In genomic region chr22:38181453-38182200, GRCh38 we compare ENCODE assay signal across 8 cellular contexts. TPM values are rescaled to one million over a fixed set of nuclear protein-coding genes. Genes with fewer than 3 reads are reported as not detected.
DNase-seq lines count a peak whose midpoint lies in the region; ATAC-seq and TF ChIP-seq lines count a peak whose summit lies in the region.

A gene with protein sequence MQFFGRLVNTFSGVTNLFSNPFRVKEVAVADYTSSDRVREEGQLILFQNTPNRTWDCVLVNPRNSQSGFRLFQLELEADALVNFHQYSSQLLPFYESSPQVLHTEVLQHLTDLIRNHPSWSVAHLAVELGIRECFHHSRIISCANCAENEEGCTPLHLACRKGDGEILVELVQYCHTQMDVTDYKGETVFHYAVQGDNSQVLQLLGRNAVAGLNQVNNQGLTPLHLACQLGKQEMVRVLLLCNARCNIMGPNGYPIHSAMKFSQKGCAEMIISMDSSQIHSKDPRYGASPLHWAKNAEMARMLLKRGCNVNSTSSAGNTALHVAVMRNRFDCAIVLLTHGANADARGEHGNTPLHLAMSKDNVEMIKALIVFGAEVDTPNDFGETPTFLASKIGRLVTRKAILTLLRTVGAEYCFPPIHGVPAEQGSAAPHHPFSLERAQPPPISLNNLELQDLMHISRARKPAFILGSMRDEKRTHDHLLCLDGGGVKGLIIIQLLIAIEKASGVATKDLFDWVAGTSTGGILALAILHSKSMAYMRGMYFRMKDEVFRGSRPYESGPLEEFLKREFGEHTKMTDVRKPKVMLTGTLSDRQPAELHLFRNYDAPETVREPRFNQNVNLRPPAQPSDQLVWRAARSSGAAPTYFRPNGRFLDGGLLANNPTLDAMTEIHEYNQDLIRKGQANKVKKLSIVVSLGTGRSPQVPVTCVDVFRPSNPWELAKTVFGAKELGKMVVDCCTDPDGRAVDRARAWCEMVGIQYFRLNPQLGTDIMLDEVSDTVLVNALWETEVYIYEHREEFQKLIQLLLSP (minus strand): TSS chr22:38181830. CDS start chr22:38169426, 12,404 bp downstream.

- H3K4me1 ChIP-seq in PC-9 (replicated peaks; ENCODE audit: insufficient read depth), result peaks cover 78% of the 10 kb centered on the region
- peaks cover 30 to 40% of the 10 kb centered on the region in 2 donors for H3K4me1 ChIP-seq in mucosa of rectum (ENCODE audit: control insufficient read depth in 2 of 2, insufficient read depth in 2 of 2, low read length in 2 of 2)

- POLR2A ChIA-PET in PC-9 (lab: Charles Lee; ENCODE audit: unreplicated experiment), result interaction anchor here (0.5 to 1.0 kb wide), 5 partner anchors 20 to 389 kb away, joined by 3 to 11 read pairs (median 5); partner anchors contain the start of gene MAFF

- H2AFZ ChIP-seq in PC-9, result peak within 1 kb of the TSS; percentile 77

- H3K27ac ChIP-seq in PC-9 (peak within 1 kb of the TSS; percentile 98), mucosa of rectum (ENCODE audit: low read depth in 2 of 2, low read length in 2 of 2) (peak within 1 kb of the TSS; percentile 90 to 97)

- H4K20me1 ChIP-seq in PC-9 (ENCODE audit: insufficient read depth), result no peaks in the 10 kb centered on the region

- peak within 1 kb of the TSS; percentile 99 for H3K4me2 ChIP-seq in PC-9

- DNase-seq in DMS114 treated with DMSO at 0.1 percent for 48 hours (lab: John Stamatoyannopoulos, UW; ENCODE audit: unreplicated experiment), result peak; percentile 96
- DNase-seq in Jurkat, Clone E6-1 (ENCODE audit: low read depth, low spot score), result peak; percentile 95
- peak; percentile 99 to 100 for DNase-seq in PC-9
- peak; percentile 96 for DNase-seq in activated T-cell treated with anti-CD3 and anti-CD28 coated beads, Interleukin-2, amount 50 U/mL, for 1 hour
- DNase-seq in epithelial cell of proximal tubule (ENCODE audit: low read depth), result peak; percentile 84
- peak; percentile 99 for DNase-seq in stimulated activated CD8-positive, alpha-beta memory T cell treated with anti-CD3 and anti-CD28 coated beads, Interleukin-4, amount 100 ng/mL, for 48 hours

- H3K79me2 ChIP-seq in PC-9 (ENCODE audit: low read depth), result peaks cover 8% of the 10 kb centered on the region; the same call in 1 of the 2 replicates

- no TSS peak for BruUV-seq in PC-9 (replicated peaks; lab: Mats Ljungman, UMichigan)

- no peaks in the 10 kb centered on the region for H3K9me3 ChIP-seq in PC-9 (ENCODE audit: insufficient read depth, low read depth)
- no peaks in the 10 kb centered on the region for H3K9me3 ChIP-seq in mucosa of rectum (ENCODE audit: control insufficient read depth in 2 of 2, low read length in 2 of 2)

- intact Hi-C loops in PC-9 (cut with micrococcal nuclease; ENCODE audit: unreplicated experiment), result loop anchor here (1.0 to 5.0 kb wide), 5 partner anchors 20 to 116 kb away; partner anchors contain the start of genes BAIAP2L2 and MAFF

- peak within 1 kb of the TSS; percentile 96 for H3K4me3 ChIP-seq in Jurkat, Clone E6-1 (ENCODE audit: low read length)
- H3K4me3 ChIP-seq in PC-9 (peak within 1 kb of the TSS; percentile 66), epithelial cell of proximal tubule (ENCODE audit: low read depth, low read length) (peak within 1 kb of the TSS; percentile 85), mucosa of rectum (ENCODE audit: low read length in 2 of 2) (peak within 1 kb of the TSS; percentile 84 to 87)

- H3K36me3 ChIP-seq in PC-9 (ENCODE audit: low read depth), result no peaks in the 10 kb centered on the region
- H3K36me3 ChIP-seq in mucosa of rectum (ENCODE audit: control insufficient read depth in 2 of 2, insufficient read depth in 2 of 2, low read length in 2 of 2), result no peaks in the 10 kb centered on the region

- peak within 1 kb of the TSS; percentile 90 to 97 for H3K9ac ChIP-seq in mucosa of rectum (ENCODE audit: low read depth in 1 of 2, low read length in 2 of 2)

- peak; percentile 74 for ATAC-seq in GM21619 (IDR thresholded peaks at IDR 0.05; ENCODE audit: unreplicated experiment)

- H3K27me3 ChIP-seq in PC-9 (ENCODE audit: insufficient read depth, low read depth) (no peaks in the 10 kb centered on the region), mucosa of rectum (ENCODE audit: control insufficient read depth in 2 of 2, insufficient read depth in 2 of 2, low read length in 2 of 2) (no peaks in the 10 kb centered on the region)

- peaks cover 75% of the 10 kb centered on the region for H3F3A ChIP-seq in PC-9 (ENCODE audit: insufficient read depth, low read depth)

- CTCF ChIA-PET in PC-9 (lab: Charles Lee), result interaction anchor here (0.6 to 0.8 kb wide), 5 partner anchors 38 to 79 kb away, joined by 3 to 16 read pairs (median 4); no protein-coding TSS in a partner anchor

- H3K9me2 ChIP-seq in PC-9 (ENCODE audit: insufficient read depth), result no peaks in the 10 kb centered on the region

- no peak for TF ChIP-seq CTCF in PC-9 (conservative IDR thresholded peaks at IDR 0.05)
- TF ChIP-seq CTCF in epithelial cell of proximal tubule (conservative IDR thresholded peaks at IDR 0.05; ENCODE audit: low read depth, low read length), result no peak

RNA-seq across cellular contexts. Expression of the gene that starts here (rescaled TPM):
- 48.9 TPM for polyA plus RNA-seq in Jurkat, Clone E6-1 (2012; ENCODE audit: insufficient read depth, insufficient read length)
- total RNA-seq in PC-9 (2021) (39.8 and 45.6 TPM in 2 replicates), epithelial cell of proximal tubule (5.6 and 13.5 TPM in 2 replicates)

Comparison
In these comparisons a context has a peak if more than half of its experiments do, and no peak if none do; other contexts are left out.
1. Peak in every context shown above with its lines: DNase-seq, ATAC-seq, H3K4me3 ChIP-seq and H3K27ac ChIP-seq.